ENCODE assay signal across 10 cellular contexts in genomic region chr1:221793439-221794078, GRCh38. TPM values are rescaled to one million over a fixed set of nuclear protein-coding genes. Genes with fewer than 3 reads are reported as not detected.
DNase-seq lines count a peak whose midpoint lies in the region; ATAC-seq and FAIRE-seq lines count a peak whose summit lies in the region.
"Had no signal": no experiment of that assay in that cellular context is flagged by ENCODE, and none has a peak within 500 bp of the region (broad histone marks: within the 10 kb centered on the region; RNA-seq: fewer than 3 reads in every experiment).

No MANE protein-coding gene starts in this region.

- ATAC-seq in GM21390 (IDR thresholded peaks at IDR 0.05; ENCODE audit: unreplicated experiment) = peak; percentile 83
- ATAC-seq in HG03442 (IDR thresholded peaks at IDR 0.05; ENCODE audit: unreplicated experiment) = peak; percentile 75

- DNase-seq in GM18507 (ENCODE audit: extremely low spot score, insufficient read length, low read depth) (no peak), germinal center (ENCODE audit: low spot score) (peak; percentile 67), MG63 (no peak), NCI-H226 (no peak)
- no peak for DNase-seq in stimulated activated naive CD4-positive, alpha-beta T cell treated with Interleukin-2 at 50 U/mL for 16 hours (lab: John Stamatoyannopoulos, UW)
- no peak for DNase-seq in stimulated activated CD4-positive, alpha-beta T cell treated with anti-CD3 and anti-CD28 coated beads, Interleukin-1b, Interleukin-23, amount 100 ng/mL, for 48 hours
- DNase-seq: effector memory CD4-positive, alpha-beta T cell; H9 had no signal

- no peak overlapping the region for H3K4me3 ChIP-seq in MG63

- no peaks in the 10 kb centered on the region for H3K36me3 ChIP-seq in MG63

- peak; percentile 99 for FAIRE-seq in GM18507 (lab: Jason Lieb, UNC)

- no peaks in the 10 kb centered on the region for H3K9me3 ChIP-seq in MG63

- no peaks in the 10 kb centered on the region; the same call in 1 of the 2 replicates for H3K27me3 ChIP-seq in MG63

RNA-seq across cellular contexts. Expression of gene DUSP10, which starts 51.7 kb away (rescaled TPM):
- 5.8 and 6.3 TPM in 2 replicates for total RNA-seq in MG63 (2014; rRNA removed; shearing (Covaris generic); ENCODE audit: low replicate concordance)
